Comparison of ENCODE assay signal across 1 cellular context in genomic region chr16:55209626-55210025, GRCh38.
A peak's percentile ranks its signal among the peaks of the same experiment; 100 is the strongest.
TF ChIP-seq lines count a peak whose summit lies in the region.

No MANE protein-coding gene starts in this region.

TF ChIP-seq in K562, 482 proteins besides CTCF, POLR2A, EP300 and RAD21 (continued from another document):
- TF ChIP-seq ZBTB40 (IDR thresholded peaks at IDR 0.05): peak; percentile 95
- peak; percentile 85 for TF ChIP-seq ZBTB40 (CRISPR knock-in tag; IDR thresholded peaks at IDR 0.05)
- peak; percentile 82 for TF ChIP-seq ZNF384 (IDR thresholded peaks at IDR 0.05; ENCODE audit: low read depth, low read length)
